ENCODE assay signal across 30 cellular contexts in genomic region chr22:35587896-35588295, GRCh38. TPM values are rescaled to one million over a fixed set of nuclear protein-coding genes. Genes with fewer than 3 reads are reported as not detected.
A peak's percentile ranks its signal among the peaks of the same experiment; 100 is the strongest.
DNase-seq lines count a peak whose midpoint lies in the region; ATAC-seq and TF ChIP-seq lines count a peak whose summit lies in the region.
"Had no signal": no experiment of that assay in that cellular context is flagged by ENCODE, and none has a peak within 500 bp of the region (broad histone marks: within the 10 kb centered on the region; RNA-seq: fewer than 3 reads in every experiment).

No MANE protein-coding gene starts in this region.

- H3K56ac ChIP-seq in IMR-90 (ENCODE audit: extremely low read depth, insufficient read depth, low read length) = no peak overlapping the region

- H3K4ac ChIP-seq in IMR-90 (ENCODE audit: low read depth, low read length) = peak overlapping the region; percentile 32; the same call in 1 of the 2 replicates

- POLR2A ChIA-PET in IMR-90 (lab: Charles Lee; ENCODE audit: unreplicated experiment) = no interaction called here

- H2BK15ac ChIP-seq in IMR-90 (ENCODE audit: low read depth, low read length) = peak overlapping the region; percentile 70; the same call in 1 of the 3 replicates

- no peak overlapping the region for H3K9ac ChIP-seq in IMR-90 (ENCODE audit: low read depth, low read length)
- peak overlapping the region in 2 of 5 donors; percentile 8 to 34 for H3K9ac ChIP-seq in subcutaneous abdominal adipose tissue (ENCODE audit: low read length in 5 of 5)

- H3K4me1 ChIP-seq in IMR-90 (ENCODE audit: control insufficient read depth, insufficient read depth, low read length) (peaks cover 9% of the 10 kb centered on the region; the same call in 1 of the 2 replicates), SJSA1 (replicated peaks) (peaks cover 35% of the 10 kb centered on the region), lung (ENCODE audit: control insufficient read depth in 2 of 2, insufficient read depth in 2 of 2, low read length in 2 of 2) (peaks cover 2 to 7% of the 10 kb centered on the region in 2 donors), subcutaneous abdominal adipose tissue (ENCODE audit: control insufficient read depth in 5 of 5, insufficient read depth in 5 of 5, low read length in 5 of 5) (peaks cover 22 to 46% (median 43%) of the 10 kb centered on the region in 5 donors)
- H3K4me1 ChIP-seq: ascending aorta had no signal

- no peak overlapping the region for H2BK5ac ChIP-seq in IMR-90 (ENCODE audit: low read depth, low read length, poor library complexity, severe bottlenecking)

- CTCF ChIA-PET in IMR-90 (lab: Yijun Ruan, JAX) = no interaction called here

- H2BK120ac ChIP-seq in IMR-90 (ENCODE audit: low read depth, low read length) = peak overlapping the region; percentile 59; the same call in 1 of the 2 replicates

- intact Hi-C loops in IMR-90 (cut with micrococcal nuclease) = no loop called here
- intact Hi-C loops in left colon (cut with DNase I, micrococcal nuclease) = loop anchor here in 1 of 2 donors (10.0 kb wide), 1 partner anchor 243 kb away; no protein-coding TSS in a partner anchor

- no peak overlapping the region; the same call in 1 of the 2 replicates for H3K14ac ChIP-seq in IMR-90 (replicated peaks; ENCODE audit: low read depth, low read length)

- no peak overlapping the region for H2AFZ ChIP-seq in IMR-90 (replicated peaks; ENCODE audit: low read length, poor library complexity)

- H3K9me1 ChIP-seq in IMR-90 (ENCODE audit: insufficient read depth, low read length) = no peaks in the 10 kb centered on the region

- dilution Hi-C loops in IMR-90 (cut with HindIII; ENCODE audit: low sequenced_read_pairs, unreplicated experiment) = no loop called here

- H4K91ac ChIP-seq in IMR-90 (ENCODE audit: insufficient read depth, low read depth, low read length) = peak overlapping the region; percentile 50

- H2BK20ac ChIP-seq in IMR-90 (ENCODE audit: low read depth, low read length) = peak overlapping the region; percentile 10

- H3K4me2 ChIP-seq in IMR-90 (ENCODE audit: low read depth, low read length) = no peak overlapping the region

- H3K27ac ChIP-seq in IMR-90 (ENCODE audit: insufficient read depth, low read length) = no peak overlapping the region
- 0 out of 2 replicates have a peak overlapping the region, but pooled peaks have one; percentile 71 for H3K27ac ChIP-seq in SJSA1
- H3K27ac ChIP-seq in lung (ENCODE audit: low read depth in 1 of 2, low read length in 1 of 2) = peak overlapping the region; percentile 31 to 74
- H3K27ac ChIP-seq in subcutaneous abdominal adipose tissue (ENCODE audit: low read depth, low read length) = peak overlapping the region; percentile 54
- H3K27ac ChIP-seq: ascending aorta, lower lobe of right lung, ovary, SK-N-MC had no signal

- no peak overlapping the region for H3K23ac ChIP-seq in IMR-90 (ENCODE audit: low read depth, low read length)

- ATAC-seq in IMR-90 (ENCODE audit: low read depth) (no peak), lung (ENCODE audit: insufficient read depth, low FRiP score) (no peak), left colon (no peak), HG02840 (IDR thresholded peaks at IDR 0.05; ENCODE audit: low FRiP score, unreplicated experiment) (no peak)
- ATAC-seq: activated CD8-positive, alpha-beta memory T cell treated with anti-CD3 and anti-CD28 coated beads, Interleukin-2, amount 10 ng/mL, durations not matched to agents 7 days and 5 days; activated T-cell treated with anti-CD3 and anti-CD28 coated beads, Interleukin-2, amount 50 U/mL, for 4 hours; esophagus mucosa; natural killer cell; stimulated activated naive CD8-positive, alpha-beta T cell treated with anti-CD3 and anti-CD28 coated beads, Interleukin-15, Interleukin-2, amounts not matched to agents 100 U/mL and 50 U/mL, for 24 hours had no signal

- no peak for TF ChIP-seq POLR2A in IMR-90 (IDR thresholded peaks at IDR 0.05; ENCODE audit: low read depth, low read length)

- H4K20me1 ChIP-seq in IMR-90 (ENCODE audit: insufficient read depth, low read length) = no peaks in the 10 kb centered on the region; the same call in 1 of the 2 replicates

- no peak overlapping the region for H4K8ac ChIP-seq in IMR-90 (ENCODE audit: low read depth in 2 of 2, low read length in 2 of 2)

- no peak for TF ChIP-seq RAD21 in IMR-90 (IDR thresholded peaks at IDR 0.05; ENCODE audit: low read length)

- H3K79me1 ChIP-seq in IMR-90 (ENCODE audit: low read depth in 1 of 2, low read length in 2 of 2) = no peaks in the 10 kb centered on the region

- DNase-seq in IMR-90 = no peak
- no peak for DNase-seq in SJSA1 (ENCODE audit: low read depth in 1 of 2, low spot score in 2 of 2)
- no peak for DNase-seq in lung (ENCODE audit: low spot score)
- no peak for DNase-seq in NCI-H146 (lab: John Stamatoyannopoulos, UW)
- DNase-seq in left colon = no peak
- DNase-seq: activated B cell treated with CpG ODN at 0.5 μM for 24 hours; activated CD4-positive, alpha-beta T cell treated with anti-CD3 and anti-CD28 coated beads, Interleukin-2, amount 50 U/mL, for 1 hour; activated CD8-positive, alpha-beta memory T cell treated with anti-CD3 and anti-CD28 coated beads, Interleukin-2, amount 10 ng/mL, durations not matched to agents 7 days and 5 days; activated gamma-delta T cell; activated T-cell treated with anti-CD3 and anti-CD28 coated beads, Interleukin-2, amount 50 U/mL, for 4 hours; endodermal cell; foreskin fibroblast; HCEC 1CT; natural killer cell; NCI-H1694; NCI-H82; ovary; retina; stimulated activated CD4-positive, alpha-beta T cell treated with anti-CD3 and anti-CD28 coated beads, Interleukin-2, amount 100 ng/mL, for 24 hours; stimulated activated naive CD8-positive, alpha-beta T cell treated with anti-CD3 and anti-CD28 coated beads, Interleukin-15, Interleukin-2, amounts not matched to agents 100 U/mL and 50 U/mL, for 24 hours; T-helper 1 cell had no signal

- H2AK9ac ChIP-seq in IMR-90 (replicated peaks; ENCODE audit: low read depth, low read length, poor library complexity) = no peak overlapping the region

- no peak overlapping the region for H2AK5ac ChIP-seq in IMR-90 (ENCODE audit: low read depth, low read length)

- 50% methylated on average over 2 of the region's 5 CpGs; no CpG with 5 or more reads in 1 of the 2 experiments for WGBS in IMR-90 (ENCODE audit: extremely low coverage in 2 of 2, insufficient read length in 1 of 2), 2 experiments
- 64 to 88% methylated on average over 5 of the region's 5 CpGs for WGBS in lung, 2 donors

- H3K27me3 ChIP-seq in IMR-90 (ENCODE audit: control insufficient read depth, insufficient read depth, low read length) (no peaks in the 10 kb centered on the region), SJSA1 (replicated peaks) (no peaks in the 10 kb centered on the region), lung (ENCODE audit: control insufficient read depth, insufficient read depth) (no peaks in the 10 kb centered on the region), subcutaneous abdominal adipose tissue (ENCODE audit: control insufficient read depth in 5 of 5, insufficient read depth in 4 of 5, low read length in 5 of 5) (no peaks in the 10 kb centered on the region)
- H3K27me3 ChIP-seq: ascending aorta, ovary had no signal

- BruUV-seq in IMR-90 (replicated peaks; lab: Mats Ljungman, UMichigan) = no TSS peak

- H3K4me3 ChIP-seq in IMR-90 (ENCODE audit: insufficient read depth, low read depth, low read length) (no peak overlapping the region), SJSA1 (no peak overlapping the region), lung (no peak overlapping the region), subcutaneous abdominal adipose tissue (ENCODE audit: low read depth in 1 of 5, low read length in 5 of 5) (no peak overlapping the region)
- H3K4me3 ChIP-seq: ascending aorta, lower lobe of right lung, ovary, SK-N-MC had no signal

- no peak for TF ChIP-seq CTCF in IMR-90 (conservative IDR thresholded peaks at IDR 0.05; ENCODE audit: low read depth, low read length)
- TF ChIP-seq CTCF in lung (IDR thresholded peaks at IDR 0.05; ENCODE audit: control extremely low read depth, extremely low read depth) = no peak

- H3K18ac ChIP-seq in IMR-90 (ENCODE audit: low read depth, low read length) = no peak overlapping the region

- H3K9me3 ChIP-seq in IMR-90 (ENCODE audit: control insufficient read depth, insufficient read depth, low read length) = peaks cover 3% of the 10 kb centered on the region; the same call in 1 of the 2 replicates
- no peaks in the 10 kb centered on the region for H3K9me3 ChIP-seq in SJSA1 (replicated peaks)
- H3K9me3 ChIP-seq in lung (ENCODE audit: control insufficient read depth in 2 of 2, insufficient read depth in 1 of 2, low read length in 1 of 2) = no peaks in the 10 kb centered on the region
- peaks cover 0 to 6% (median 5%) of the 10 kb centered on the region in 5 donors for H3K9me3 ChIP-seq in subcutaneous abdominal adipose tissue (ENCODE audit: control insufficient read depth in 5 of 5, low read length in 5 of 5)
- H3K9me3 ChIP-seq: ascending aorta, ovary had no signal

- H3K36me3 ChIP-seq in IMR-90 (ENCODE audit: control insufficient read depth, insufficient read depth, low read length) (no peaks in the 10 kb centered on the region), SJSA1 (no peaks in the 10 kb centered on the region), lung (ENCODE audit: control insufficient read depth in 2 of 2, insufficient read depth in 2 of 2, low read length in 2 of 2) (no peaks in the 10 kb centered on the region), subcutaneous abdominal adipose tissue (ENCODE audit: control insufficient read depth in 5 of 5, insufficient read depth in 5 of 5, low read length in 5 of 5) (no peaks in the 10 kb centered on the region)
- H3K36me3 ChIP-seq: ascending aorta, lower lobe of right lung, ovary had no signal

- no peak overlapping the region for H4K5ac ChIP-seq in IMR-90 (ENCODE audit: low read depth, low read length)

- in situ Hi-C loops in IMR-90 (cut with MboI; ENCODE audit: low sequenced_read_pairs) = loop anchor here (5.0 kb wide), 1 partner anchor 236 kb away; no protein-coding TSS in a partner anchor

TF ChIP-seq in IMR-90, 13 proteins besides CTCF, POLR2A, EP300 and RAD21 (continues in another document):
- TF ChIP-seq MXI1 (IDR thresholded peaks at IDR 0.05; ENCODE audit: borderline replicate concordance, low read depth, low read length) (no peak), BHLHE40 (IDR thresholded peaks at IDR 0.05; ENCODE audit: low read depth, low read length) (no peak)

RNA-seq across cellular contexts. Expression of gene MB, which starts 29.2 kb away (rescaled TPM):
- not detected in 2 replicates for total RNA-seq in IMR-90 (2012; rRNA removed)
- not detected in 2 replicates for polyA plus RNA-seq in IMR-90 (2012; rRNA removed)
- not detected in 2 replicates for polyA plus RNA-seq in IMR-90 (2012; cell fraction: cytosol; rRNA removed)
- polyA plus RNA-seq in IMR-90 (2012; cell fraction: nucleus; rRNA removed; ENCODE audit: low replicate concordance) = not detected in 2 replicates
- total RNA-seq in SJSA1 (2014; rRNA removed; shearing (Covaris generic)) = not detected in 2 replicates
- total RNA-seq in lung = 1 to 10 TPM; 1.5 to 2.0 TPM
- 1 to 10 TPM; 1.3 to 3.1 TPM for polyA plus RNA-seq in lung
- total RNA-seq in left colon = 10 to 100 TPM in 1 of 2 donors, 1 to 10 TPM in 1; 8.4 to 12.8 TPM
- total RNA-seq: activated B cell treated with CpG ODN at 0.5 μM for 24 hours, ascending aorta, G401, kidney, mononuclear cell, natural killer cell had no signal

RNA-seq across cellular contexts. Expression of gene RASD2, which starts 47.3 kb away (rescaled TPM):
- total RNA-seq in IMR-90 (2012; rRNA removed) (under 0.01 TPM in 2 replicates), lung (1 to 10 TPM in 1 of 2 donors, under 1 TPM in 1; 0.14 to 1.1 TPM), left colon (10 to 100 TPM; 12.9 to 24.5 TPM)
- polyA plus RNA-seq in IMR-90 (2012; rRNA removed) (0.32 and 0.36 TPM in 2 replicates), lung (under 1 TPM; 0.40 to 0.47 TPM)
- 0.21 and 0.26 TPM in 2 replicates for polyA plus RNA-seq in IMR-90 (2012; cell fraction: cytosol; rRNA removed)
- polyA plus RNA-seq in IMR-90 (2012; cell fraction: nucleus; rRNA removed; ENCODE audit: low replicate concordance) = 0.42 and 0.53 TPM in 2 replicates
- not detected in 2 replicates for total RNA-seq in SJSA1 (2014; rRNA removed; shearing (Covaris generic))
- total RNA-seq: activated B cell treated with CpG ODN at 0.5 μM for 24 hours, G401 had no signal

Comparison
In these comparisons a context has a peak if more than half of its experiments do, and no peak if none do; other contexts are left out.
1. RNA of gene RASD2, which starts 47.3 kb away (total RNA-seq): 12.9 to 24.5 TPM in left colon; 0.14 to 1.1 TPM in lung, under 0.01 TPM in IMR-90 and not detected in SJSA1; every median in the first group is over 4 times any median in the second.